In the genomic region with DNA sequence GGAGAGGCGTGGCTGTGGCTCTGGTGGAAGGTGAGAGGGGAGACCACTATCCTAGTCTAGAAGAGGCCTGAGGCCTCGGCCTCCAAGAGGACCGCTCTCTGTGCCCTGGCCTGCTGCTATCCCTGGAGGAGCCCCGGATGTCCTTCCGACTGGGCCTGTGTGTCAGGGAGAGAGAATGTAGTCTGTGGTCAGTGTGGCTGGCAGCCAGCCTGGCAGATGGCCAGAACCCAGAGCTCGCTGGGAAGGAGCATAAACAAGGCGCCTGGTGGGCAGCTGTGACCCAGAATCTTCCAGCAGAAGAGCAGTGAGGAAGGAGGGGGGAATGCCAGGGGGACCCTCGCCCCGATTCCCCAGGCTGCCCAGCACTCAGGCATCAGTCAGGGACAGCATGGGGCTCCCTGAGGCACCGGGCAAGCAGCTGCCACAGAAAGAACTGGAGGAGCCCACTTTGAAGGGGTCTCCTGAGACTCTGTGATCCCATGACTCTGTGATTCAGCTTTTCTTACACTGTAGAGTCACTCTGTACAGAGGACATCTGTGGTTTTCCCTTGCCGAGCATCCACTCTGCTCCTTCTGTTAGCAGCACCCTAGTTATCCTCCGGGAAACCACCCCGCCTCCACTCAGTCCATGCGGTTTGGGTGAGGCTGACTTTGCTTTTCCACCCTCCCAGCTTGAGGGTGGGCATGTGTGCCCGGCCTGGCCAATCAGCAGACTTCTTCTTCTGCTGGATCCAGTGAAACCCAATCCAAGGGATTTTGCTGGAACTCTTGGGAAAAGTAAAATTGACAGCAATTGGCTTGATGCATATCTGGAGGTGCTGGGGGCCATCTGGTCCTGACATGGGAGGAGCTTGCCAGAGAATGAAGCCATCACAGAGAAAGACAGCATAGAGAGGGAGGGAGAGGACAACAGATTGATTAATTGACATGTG, we compare ENCODE assay signal across 9 cellular contexts. TPM values are rescaled to one million over a fixed set of nuclear protein-coding genes. Genes with fewer than 3 reads are reported as not detected.
A peak's percentile ranks its signal among the peaks of the same experiment; 100 is the strongest.
DNase-seq lines count a peak whose midpoint lies in the region; ATAC-seq, FAIRE-seq and TF ChIP-seq lines count a peak whose summit lies in the region.
"Had no signal": no experiment of that assay in that cellular context is flagged by ENCODE, and none has a peak within 500 bp of the region (broad histone marks: within the 10 kb centered on the region; RNA-seq: fewer than 3 reads in every experiment).

No MANE protein-coding gene starts in this region.

- CTCF ChIA-PET in A549 (lab: Yijun Ruan, JAX) (interaction anchor here (0.6 to 2.5 kb wide), 8 partner anchors 11 to 226 kb away, joined by 3 to 12 read pairs (median 4); a partner anchor contains a TSS), HCT116 (lab: Charles Lee) (interaction anchor here (1.1 to 2.1 kb wide), 4 partner anchors 11 to 225 kb away, joined by 3 to 10 read pairs (median 5); no protein-coding TSS in a partner anchor)

- no peaks in the 10 kb centered on the region for H4K20me1 ChIP-seq in HCT116 (ENCODE audit: insufficient read depth)

- H3K27ac ChIP-seq in A549 = peak overlapping the region; percentile 92 to 98
- H3K27ac ChIP-seq in HCT116 (ENCODE audit: low read depth, low read length) = peak overlapping the region; percentile 78
- no peak overlapping the region for H3K27ac ChIP-seq in mesendoderm (ENCODE audit: low read depth, low read length)
- H3K27ac ChIP-seq in testis = peak overlapping the region; percentile 86 to 87

- H3K27me3 ChIP-seq in HCT116 (ENCODE audit: insufficient read depth, low read length) (no peaks in the 10 kb centered on the region), mesendoderm (ENCODE audit: insufficient read depth, low read length, poor library complexity) (no peaks in the 10 kb centered on the region), testis (no peaks in the 10 kb centered on the region)

- H3K36me3 ChIP-seq in HCT116 (ENCODE audit: control insufficient read depth in 1 of 2, insufficient read depth in 2 of 2, low read length in 2 of 2) (no peaks in the 10 kb centered on the region), mesendoderm (ENCODE audit: control insufficient read depth, insufficient read depth, low read length) (no peaks in the 10 kb centered on the region), testis (ENCODE audit: low read depth, missing control alignments) (no peaks in the 10 kb centered on the region)

- TF ChIP-seq POLR2A in A549 (IDR thresholded peaks at IDR 0.05; ENCODE audit: low read length) (peak; percentile 42), HCT116 (IDR thresholded peaks at IDR 0.05; ENCODE audit: borderline replicate concordance, extremely low read depth, insufficient read depth, insufficient read length) (peak; percentile 37), testis (IDR thresholded peaks at IDR 0.05) (no peak)

- peak overlapping the region; percentile 49 for H3K4ac ChIP-seq in mesendoderm (ENCODE audit: low read depth, low read length)

- H3K4me2 ChIP-seq in A549 (peak overlapping the region; percentile 82), HCT116 (ENCODE audit: low read length) (peak overlapping the region; percentile 84), mesendoderm (ENCODE audit: low read length) (no peak overlapping the region)

- peak overlapping the region; percentile 59 for H3K56ac ChIP-seq in mesendoderm (ENCODE audit: low read length)

- peak overlapping the region; percentile 84 for H2AFZ ChIP-seq in HCT116 (ENCODE audit: low read depth, low read length, poor library complexity, severe bottlenecking)

- H2BK15ac ChIP-seq in mesendoderm (replicated peaks; ENCODE audit: low read depth) = no peak overlapping the region

- no peak overlapping the region for H3K23ac ChIP-seq in mesendoderm (ENCODE audit: low read length)

- peak; percentile 92 to 95 for ATAC-seq in A549
- ATAC-seq in HCT116 = peak; percentile 92
- ATAC-seq in HG02852 (IDR thresholded peaks at IDR 0.05; ENCODE audit: unreplicated experiment) = no peak

- peak; percentile 72 for FAIRE-seq in A549 (lab: Jason Lieb, UNC)
- FAIRE-seq: colon had no signal

- BruUV-seq in HCT116 (replicated peaks; lab: Mats Ljungman, UMichigan) = no TSS peak

- H3K9me3 ChIP-seq in A549 (no peaks in the 10 kb centered on the region), HCT116 (ENCODE audit: control insufficient read depth in 1 of 2, insufficient read depth in 1 of 2, low read depth in 1 of 2, low read length in 2 of 2) (no peaks in the 10 kb centered on the region), testis (no peaks in the 10 kb centered on the region)

- RAD21 ChIA-PET in HCT116 (lab: Charles Lee; ENCODE audit: low non-redundant PET in 1 of 2, low total read pairs in 2 of 2, uncharacterized antibody in 2 of 2, unreplicated experiment in 2 of 2) = no interaction called here

- 4% methylated on average over 12 of the region's 15 CpGs for WGBS in A549 (ENCODE audit: missing lambda C conversion rate)
- WGBS in mesendoderm (ENCODE audit: extremely low coverage, insufficient coverage, low lambda C conversion rate) = no CpG with 5 or more reads among the region's 15 CpGs
- WGBS in testis, 2 donors = 29 to 30% methylated on average over 14 to 15 of the region's 15 CpGs

- H3K9ac ChIP-seq in HCT116 (ENCODE audit: low read length) = peak overlapping the region; percentile 68
- no peak overlapping the region for H3K9ac ChIP-seq in mesendoderm (ENCODE audit: low read length)

- H3K4me3 ChIP-seq in A549 (peak overlapping the region; percentile 26; the same call in 1 of the 3 replicates), HCT116 (replicated peaks in 1 of 2; ENCODE audit: low read depth in 1 of 2, low read length in 2 of 2) (peak overlapping the region; percentile 38 to 52), epithelial cell of proximal tubule (ENCODE audit: low read depth, low read length) (peak overlapping the region; percentile 47), mesendoderm (ENCODE audit: low read length) (no peak overlapping the region), testis (no peak overlapping the region)

- no peak overlapping the region for H4K8ac ChIP-seq in mesendoderm (ENCODE audit: low read depth, low read length)

- H2BK120ac ChIP-seq in mesendoderm (ENCODE audit: low read depth, low read length) = no peak overlapping the region

- no peak for TF ChIP-seq RAD21 in A549 (conservative IDR thresholded peaks at IDR 0.05 in 1 of 2, IDR thresholded peaks at IDR 0.05 in 1 of 2)
- TF ChIP-seq RAD21 in HCT116 (IDR thresholded peaks at IDR 0.05; ENCODE audit: low read depth) = no peak

- intact Hi-C loops in HCT116 (cut with micrococcal nuclease) (loop anchor here (1.0 kb wide), 1 partner anchor 46 kb away; a partner anchor contains a TSS), testis (cut with DNase I; ENCODE audit: low total_unique reads) (no loop called here)

- POLR2A ChIA-PET in A549 (lab: Yijun Ruan, JAX) (interaction anchor here (0.5 to 2.1 kb wide), 15 partner anchors 12 to 256 kb away, joined by 3 to 13 read pairs (median 4); a partner anchor contains a TSS), HCT116 (lab: Charles Lee) (interaction anchor here (0.7 to 1.9 kb wide), 5 partner anchors 9 to 228 kb away, joined by 3 to 6 read pairs (median 4); no protein-coding TSS in a partner anchor)

- DNase-seq in A549 (ENCODE audit: low read depth in 1 of 2, low spot score in 1 of 2) (peak; percentile 95 to 96), HCT116 (ENCODE audit: low read depth, low spot score) (peak; percentile 95), SHP77 treated with DMSO at 0.1 percent for 48 hours (lab: John Stamatoyannopoulos, UW) (peak; percentile 97), epithelial cell of proximal tubule (ENCODE audit: low read depth) (peak; percentile 89), mesendoderm (peak; percentile 93), testis (peak; percentile 92)
- DNase-seq in activated CD4-positive, alpha-beta T cell treated with anti-CD3 and anti-CD28 coated beads for 48 hours = no peak

- TF ChIP-seq EP300 in A549 (IDR thresholded peaks at IDR 0.05) = no peak

- peaks cover 21% of the 10 kb centered on the region for H3K4me1 ChIP-seq in A549
- H3K4me1 ChIP-seq in HCT116 (ENCODE audit: control insufficient read depth in 1 of 2, insufficient read depth in 2 of 2, low read length in 2 of 2) = peaks cover 18 to 33% of the 10 kb centered on the region in 2 experiments
- peaks cover 12% of the 10 kb centered on the region for H3K4me1 ChIP-seq in mesendoderm (ENCODE audit: control insufficient read depth, low read depth, low read length)
- peaks cover 39% of the 10 kb centered on the region for H3K4me1 ChIP-seq in testis

- no peaks in the 10 kb centered on the region for H3K9me2 ChIP-seq in HCT116 (ENCODE audit: insufficient read depth)

- peak overlapping the region; percentile 45 for H2AK5ac ChIP-seq in mesendoderm (ENCODE audit: low read length)

- no peaks in the 10 kb centered on the region for H3K79me2 ChIP-seq in HCT116 (ENCODE audit: insufficient read depth, low read length)
- H3K79me2 ChIP-seq in mesendoderm (ENCODE audit: control insufficient read depth, insufficient read depth, low read length) = no peaks in the 10 kb centered on the region

- H3K18ac ChIP-seq in mesendoderm (ENCODE audit: low read length) = no peak overlapping the region

- no peak overlapping the region for H4K5ac ChIP-seq in mesendoderm (ENCODE audit: low read length)

- no peak overlapping the region for H2BK5ac ChIP-seq in mesendoderm (ENCODE audit: low read length)

- H3K79me1 ChIP-seq in mesendoderm (ENCODE audit: low read length) = no peaks in the 10 kb centered on the region

- no peak for TF ChIP-seq CTCF in A549 (IDR thresholded peaks at IDR 0.05)
- TF ChIP-seq CTCF in HCT116 (IDR thresholded peaks at IDR 0.05 in 2 of 3, conservative IDR thresholded peaks at IDR 0.05 in 1 of 3; ENCODE audit: borderline replicate concordance in 1 of 3, insufficient read depth in 1 of 3, low read depth in 2 of 3, low read length in 2 of 3) = no peak
- TF ChIP-seq CTCF in epithelial cell of proximal tubule (conservative IDR thresholded peaks at IDR 0.05; ENCODE audit: low read depth, low read length) = no peak
- no peak for TF ChIP-seq CTCF in testis (IDR thresholded peaks at IDR 0.05)

TF ChIP-seq in A549, 52 proteins besides CTCF, POLR2A, EP300 and RAD21 (continues in another document):
- TF ChIP-seq SREBF2 (IDR thresholded peaks at IDR 0.05) (no peak), HOXB13 (CRISPR knock-in tag; IDR thresholded peaks at IDR 0.05; ENCODE audit: low read depth) (peak; percentile 67; the same call in 1 of the 2 replicates)

RNA-seq across cellular contexts. Expression of a gene that starts 46.2 kb away (rescaled TPM):
- polyA plus RNA-seq in A549 (2011; rRNA removed) (10.9 and 15.2 TPM in 2 replicates), A549 (2017; fragmentation: RNase III; extraction: RNeasy Plus Mini Kit Qiagen cat#74134 plus additional on column Dnase treatment) (8.7 to 9.0 TPM (median 8.8 TPM) in 3 replicates), testis (ENCODE audit: insufficient read depth, low read depth, low replicate concordance) (12.0 TPM)
- polyA plus RNA-seq in A549 (2012; cell fraction: cytosol; rRNA removed) = 4.2 and 5.6 TPM in 2 replicates
- 3.9 and 4.3 TPM in 2 replicates for polyA plus RNA-seq in A549 (2012; cell fraction: nucleus; rRNA removed)
- polyA minus RNA-seq in A549 (2011; rRNA and poly(A)+ RNA removed) = 11.4 and 12.6 TPM in 2 replicates
- total RNA-seq in HCT116 (2021; ENCODE audit: unreplicated experiment) (14.7 TPM), epithelial cell of proximal tubule (13.3 and 19.6 TPM in 2 replicates), testis (10 to 100 TPM; 48.9 to 51.6 TPM)
- polyA plus RNA-seq in HCT116 (2012) = 5.3 TPM in 2 replicates
- polyA plus RNA-seq in mesendoderm (2013, experiment 1 of 2) = 29.9 TPM
- polyA plus RNA-seq in mesendoderm (2013, experiment 2 of 2) = 29.7 TPM

Comparison
In these comparisons a context has a peak if more than half of its experiments do, and no peak if none do; other contexts are left out.
1. H3K4me3 ChIP-seq: peak in A549 (single experiment), HCT116 (2 of 2) and epithelial cell of proximal tubule (single experiment); none in mesendoderm (single experiment) and testis (0 of 2).